ENCODE assay signal across 19 cellular contexts in the genomic region with DNA sequence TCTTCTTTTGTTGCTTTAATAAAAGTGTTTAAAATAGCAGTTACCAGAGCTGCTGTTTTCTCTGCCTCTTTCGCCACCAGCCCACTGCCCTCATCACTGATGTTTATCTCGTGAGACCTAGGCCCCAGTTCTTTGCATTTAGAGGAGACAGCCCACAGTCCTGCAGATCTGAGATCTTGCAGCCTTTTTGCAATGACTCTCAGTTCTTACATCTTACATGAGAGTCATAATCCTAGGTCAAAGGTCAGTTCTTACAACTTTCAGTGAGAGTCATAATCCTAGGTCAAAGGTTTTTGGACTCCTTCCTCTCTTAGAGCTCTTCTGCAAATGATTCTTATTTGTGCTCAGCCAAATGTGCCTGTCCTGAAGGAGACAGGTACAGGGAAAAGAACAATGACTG.
DNase-seq lines count a peak whose midpoint lies in the region; ATAC-seq and TF ChIP-seq lines count a peak whose summit lies in the region.
"Had no signal": no experiment of that assay in that cellular context is flagged by ENCODE, and none has a peak within 500 bp of the region (broad histone marks: within the 10 kb centered on the region; RNA-seq: fewer than 3 reads in every experiment).

No MANE protein-coding gene starts in this region.

- H3K79me1 ChIP-seq in trophoblast cell (ENCODE audit: low read length): peaks cover 7% of the 10 kb centered on the region

- H3K4me3 Mint-ChIP-seq in activated CD4-positive, alpha-beta T cell treated with anti-CD3 and anti-CD28 coated beads, Interleukin-2, amount 10 ng/mL, durations not matched to agents 7 days and 5 days: no peak overlapping the region
- no peak overlapping the region for H3K4me3 Mint-ChIP-seq in dendritic cell treated with granulocyte-macrophage colony-stimulating factor and Interleukin-4, amounts not matched to agents 40 ng/mL and 50 ng/mL, for 4 days
- H3K4me3 Mint-ChIP-seq in activated T-helper 1 cell treated with anti-CD3 and anti-CD28 coated beads, Interleukin-12 subunit alpha, Interleukin-12 subunit beta, Interleukin-2, Interleukin-4 antibody, amounts not matched to agents 30 ng/mL and 10 ng/mL and 1 ng/mL, durations not matched to agents 14 hours and 24 hours and 36 hours: no peak overlapping the region
- H3K4me3 Mint-ChIP-seq: CD14-positive monocyte had no signal

- no peaks in the 10 kb centered on the region for H3K79me2 ChIP-seq in trophoblast cell (ENCODE audit: control insufficient read depth, insufficient read depth, low read length, poor library complexity)

- H3K9me3 Mint-ChIP-seq in activated CD4-positive, alpha-beta T cell treated with anti-CD3 and anti-CD28 coated beads, Interleukin-2, amount 10 ng/mL, durations not matched to agents 7 days and 5 days: peaks cover 2% of the 10 kb centered on the region
- no peaks in the 10 kb centered on the region for H3K9me3 Mint-ChIP-seq in dendritic cell treated with granulocyte-macrophage colony-stimulating factor and Interleukin-4, amounts not matched to agents 40 ng/mL and 50 ng/mL, for 4 days
- H3K9me3 Mint-ChIP-seq in activated T-helper 1 cell treated with anti-CD3 and anti-CD28 coated beads, Interleukin-12 subunit alpha, Interleukin-12 subunit beta, Interleukin-2, Interleukin-4 antibody, amounts not matched to agents 30 ng/mL and 10 ng/mL and 1 ng/mL, durations not matched to agents 14 hours and 24 hours and 36 hours: no peaks in the 10 kb centered on the region
- H3K9me3 Mint-ChIP-seq: CD14-positive monocyte had no signal

- no peak overlapping the region for H3K14ac ChIP-seq in trophoblast cell (ENCODE audit: low read length)

- H2BK5ac ChIP-seq in trophoblast cell (ENCODE audit: low read depth, low read length, poor library complexity): no peak overlapping the region

- CTCF ChIA-PET in activated CD4-positive, alpha-beta T cell treated with anti-CD3 and anti-CD28 coated beads, Interleukin-2, amount 10 ng/mL, durations not matched to agents 7 days and 5 days (lab: Charles Lee): interaction anchor here (0.6 to 1.0 kb wide), 4 partner anchors 11 to 576 kb away, joined by 3 to 4 read pairs (median 3); no protein-coding TSS in a partner anchor
- CTCF ChIA-PET in HEK293 (lab: Yijun Ruan, JAX): interaction anchor here (1.0 kb wide), 1 partner anchor 12 kb away, joined by 8 read pairs; no protein-coding TSS in a partner anchor

- POLR2A ChIA-PET in activated CD4-positive, alpha-beta T cell treated with anti-CD3 and anti-CD28 coated beads, Interleukin-2, amount 10 ng/mL, durations not matched to agents 7 days and 5 days (lab: Charles Lee): no interaction called here
- POLR2A ChIA-PET in HEK293 (lab: Yijun Ruan, JAX): no interaction called here

- DNase-seq in activated CD4-positive, alpha-beta T cell treated with anti-CD3 and anti-CD28 coated beads, Interleukin-2, amount 10 ng/mL, durations not matched to agents 7 days and 5 days: no peak
- DNase-seq in activated CD4-positive, alpha-beta T cell treated with anti-CD3 and anti-CD28 coated beads for 4 hours: no peak
- peak; percentile 61 to 75 for DNase-seq in trophoblast cell
- DNase-seq in stimulated activated CD4-positive, alpha-beta T cell treated with anti-CD3 and anti-CD28 coated beads, Interleukin-4, amount 100 ng/mL, for 1 hour: no peak
- no peak for DNase-seq in activated T-helper 1 cell treated with anti-CD3 and anti-CD28 coated beads, Interleukin-12 subunit alpha, Interleukin-12 subunit beta, Interleukin-2, Interleukin-4 antibody, amounts not matched to agents 30 ng/mL and 10 ng/mL and 1 ng/mL, durations not matched to agents 14 hours and 24 hours and 36 hours (ENCODE audit: low spot score)
- DNase-seq: GF-D8, GOT3, KBM-7, NCI-H1092 treated with DMSO at 0.1 percent for 48 hours, NCI-H187, NCI-H446 had no signal

- no peak overlapping the region for H4K91ac ChIP-seq in trophoblast cell (ENCODE audit: low read depth, low read length)

- H2BK120ac ChIP-seq in trophoblast cell (ENCODE audit: insufficient read depth, low read length, poor library complexity): no peak overlapping the region

- H3K4me1 Mint-ChIP-seq in activated CD4-positive, alpha-beta T cell treated with anti-CD3 and anti-CD28 coated beads, Interleukin-2, amount 10 ng/mL, durations not matched to agents 7 days and 5 days: peaks cover 39% of the 10 kb centered on the region
- H3K4me1 Mint-ChIP-seq in dendritic cell treated with granulocyte-macrophage colony-stimulating factor and Interleukin-4, amounts not matched to agents 40 ng/mL and 50 ng/mL, for 4 days (ENCODE audit: low read depth): peaks cover 26% of the 10 kb centered on the region
- peaks cover 15% of the 10 kb centered on the region for H3K4me1 Mint-ChIP-seq in activated T-helper 1 cell treated with anti-CD3 and anti-CD28 coated beads, Interleukin-12 subunit alpha, Interleukin-12 subunit beta, Interleukin-2, Interleukin-4 antibody, amounts not matched to agents 30 ng/mL and 10 ng/mL and 1 ng/mL, durations not matched to agents 14 hours and 24 hours and 36 hours (ENCODE audit: low read depth)

- no peak overlapping the region for H3K9ac ChIP-seq in trophoblast cell (ENCODE audit: low read length)

- no peak for TF ChIP-seq CTCF in HEK293 (tag by site-specific recombination; IDR thresholded peaks at IDR 0.05)

- H3K23ac ChIP-seq in trophoblast cell (ENCODE audit: low read length): no peak overlapping the region

- H4K8ac ChIP-seq in trophoblast cell (ENCODE audit: low read depth, low read length): no peak overlapping the region

- H3K36me3 ChIP-seq in HEK293 (ENCODE audit: control insufficient read depth in 2 of 2, insufficient read depth in 1 of 2, low read length in 2 of 2) (no peaks in the 10 kb centered on the region), trophoblast cell (ENCODE audit: control insufficient read depth in 1 of 2, insufficient read depth in 2 of 2, low read length in 2 of 2) (no peaks in the 10 kb centered on the region)

- H2AK5ac ChIP-seq in trophoblast cell (ENCODE audit: low read length): no peak overlapping the region

- H3K36me3 Mint-ChIP-seq in activated CD4-positive, alpha-beta T cell treated with anti-CD3 and anti-CD28 coated beads, Interleukin-2, amount 10 ng/mL, durations not matched to agents 7 days and 5 days (ENCODE audit: low read depth): peaks cover 2% of the 10 kb centered on the region
- no peaks in the 10 kb centered on the region for H3K36me3 Mint-ChIP-seq in dendritic cell treated with granulocyte-macrophage colony-stimulating factor and Interleukin-4, amounts not matched to agents 40 ng/mL and 50 ng/mL, for 4 days (ENCODE audit: low read depth)
- no peaks in the 10 kb centered on the region for H3K36me3 Mint-ChIP-seq in activated T-helper 1 cell treated with anti-CD3 and anti-CD28 coated beads, Interleukin-12 subunit alpha, Interleukin-12 subunit beta, Interleukin-2, Interleukin-4 antibody, amounts not matched to agents 30 ng/mL and 10 ng/mL and 1 ng/mL, durations not matched to agents 14 hours and 24 hours and 36 hours (ENCODE audit: low read depth)
- H3K36me3 Mint-ChIP-seq: CD14-positive monocyte had no signal

- intact Hi-C loops in dendritic cell treated with granulocyte-macrophage colony-stimulating factor and Interleukin-4, amounts not matched to agents 40 ng/mL and 50 ng/mL, for 4 days (cut with micrococcal nuclease): no loop called here
- intact Hi-C loops in activated T-helper 1 cell treated with anti-CD3 and anti-CD28 coated beads, Interleukin-12 subunit alpha, Interleukin-12 subunit beta, Interleukin-2, Interleukin-4 antibody, amounts not matched to agents 30 ng/mL and 10 ng/mL and 1 ng/mL, durations not matched to agents 14 hours and 24 hours and 36 hours (cut with micrococcal nuclease): loop anchor here (5.0 to 10.0 kb wide), 2 partner anchors 135 to 213 kb away; a partner anchor contains a TSS

- H3K9me3 ChIP-seq in HEK293 (ENCODE audit: control insufficient read depth, insufficient read depth, low read depth, low read length): no peaks in the 10 kb centered on the region
- H3K9me3 ChIP-seq in trophoblast cell (ENCODE audit: insufficient read depth, low read depth, low read length): no peaks in the 10 kb centered on the region
- H3K9me3 ChIP-seq: A549 had no signal

- H4K12ac ChIP-seq in trophoblast cell (ENCODE audit: low read depth, low read length): no peak overlapping the region

- WGBS in trophoblast cell (ENCODE audit: extremely low coverage, insufficient coverage, insufficient read length): no CpG with 5 or more reads among the region's 2 CpGs

- H3K4me1 ChIP-seq in HEK293 (ENCODE audit: control insufficient read depth, insufficient read depth, low read length) (no peaks in the 10 kb centered on the region), trophoblast cell (ENCODE audit: control insufficient read depth in 1 of 2, insufficient read depth in 2 of 2, low read length in 2 of 2) (peaks cover 12 to 29% of the 10 kb centered on the region in 2 experiments)

- no peak overlapping the region for H3K4me2 ChIP-seq in trophoblast cell (ENCODE audit: low read length)
- H3K4me2 ChIP-seq: A549 had no signal

- no peak overlapping the region for H2AFZ ChIP-seq in trophoblast cell (ENCODE audit: insufficient read depth, low read length, poor library complexity)

- no peak overlapping the region for H3K27ac ChIP-seq in HEK293 (ENCODE audit: extremely low read depth, low read depth, low read length)
- no peak overlapping the region for H3K27ac ChIP-seq in trophoblast cell (ENCODE audit: low read depth, low read length)
- H3K27ac ChIP-seq: A549, HL-60 had no signal

- ATAC-seq in GM19023 (IDR thresholded peaks at IDR 0.05; ENCODE audit: unreplicated experiment): no peak
- ATAC-seq: A549, Panc1, Right ventricle myocardium inferior had no signal

- no peaks in the 10 kb centered on the region for H3K27me3 Mint-ChIP-seq in activated CD4-positive, alpha-beta T cell treated with anti-CD3 and anti-CD28 coated beads, Interleukin-2, amount 10 ng/mL, durations not matched to agents 7 days and 5 days
- H3K27me3 Mint-ChIP-seq in dendritic cell treated with granulocyte-macrophage colony-stimulating factor and Interleukin-4, amounts not matched to agents 40 ng/mL and 50 ng/mL, for 4 days: peaks cover 2% of the 10 kb centered on the region
- H3K27me3 Mint-ChIP-seq in activated T-helper 1 cell treated with anti-CD3 and anti-CD28 coated beads, Interleukin-12 subunit alpha, Interleukin-12 subunit beta, Interleukin-2, Interleukin-4 antibody, amounts not matched to agents 30 ng/mL and 10 ng/mL and 1 ng/mL, durations not matched to agents 14 hours and 24 hours and 36 hours (ENCODE audit: insufficient read depth): peaks cover 6% of the 10 kb centered on the region

- H3K18ac ChIP-seq in trophoblast cell (ENCODE audit: low read length): no peak overlapping the region

- no peak overlapping the region for H3K4me3 ChIP-seq in HEK293 (ENCODE audit: low read depth, low read length)
- no peak overlapping the region for H3K4me3 ChIP-seq in trophoblast cell (ENCODE audit: low read depth, low read length)
- H3K4me3 ChIP-seq: A549 had no signal

- peak overlapping the region; percentile 72 for H3K27ac Mint-ChIP-seq in activated CD4-positive, alpha-beta T cell treated with anti-CD3 and anti-CD28 coated beads, Interleukin-2, amount 10 ng/mL, durations not matched to agents 7 days and 5 days
- H3K27ac Mint-ChIP-seq in dendritic cell treated with granulocyte-macrophage colony-stimulating factor and Interleukin-4, amounts not matched to agents 40 ng/mL and 50 ng/mL, for 4 days: peak overlapping the region; percentile 2
- H3K27ac Mint-ChIP-seq in activated T-helper 1 cell treated with anti-CD3 and anti-CD28 coated beads, Interleukin-12 subunit alpha, Interleukin-12 subunit beta, Interleukin-2, Interleukin-4 antibody, amounts not matched to agents 30 ng/mL and 10 ng/mL and 1 ng/mL, durations not matched to agents 14 hours and 24 hours and 36 hours: no peak overlapping the region

- no peak overlapping the region for H3K4ac ChIP-seq in trophoblast cell (ENCODE audit: low read depth, low read length)

- H2BK12ac ChIP-seq in trophoblast cell (ENCODE audit: low read length): no peak overlapping the region

- H3K27me3 ChIP-seq in trophoblast cell (ENCODE audit: insufficient read depth, low read length): no peaks in the 10 kb centered on the region

Comparison
In these comparisons a context has a peak if more than half of its experiments do, and no peak if none do; other contexts are left out.
1. DNase-seq: peak in trophoblast cell (2 of 2); none in activated CD4-positive, alpha-beta T cell treated with anti-CD3 and anti-CD28 coated beads, Interleukin-2, amount 10 ng/mL, durations not matched to agents 7 days and 5 days (single experiment), activated CD4-positive, alpha-beta T cell treated with anti-CD3 and anti-CD28 coated beads for 4 hours (0 of 2), stimulated activated CD4-positive, alpha-beta T cell treated with anti-CD3 and anti-CD28 coated beads, Interleukin-4, amount 100 ng/mL, for 1 hour (single experiment) and activated T-helper 1 cell treated with anti-CD3 and anti-CD28 coated beads, Interleukin-12 subunit alpha, Interleukin-12 subunit beta, Interleukin-2, Interleukin-4 antibody, amounts not matched to agents 30 ng/mL and 10 ng/mL and 1 ng/mL, durations not matched to agents 14 hours and 24 hours and 36 hours (single experiment).